15 cellular contexts compared by ENCODE assay signal in genomic region chr1:74858136-74858535, GRCh38.
DNase-seq lines count a peak whose midpoint lies in the region; ATAC-seq and TF ChIP-seq lines count a peak whose summit lies in the region.
"Had no signal": no experiment of that assay in that cellular context is flagged by ENCODE, and none has a peak within 500 bp of the region (broad histone marks: within the 10 kb centered on the region; RNA-seq: fewer than 3 reads in every experiment).

No MANE protein-coding gene starts in this region.

- DNase-seq in OCI-M1 (lab: John Stamatoyannopoulos, UW), result peak; percentile 36
- no peak for DNase-seq in AG08395 (ENCODE audit: low spot score)
- no peak for DNase-seq in hypothalamus (lab: John Stamatoyannopoulos, UW)
- DNase-seq in CD4-positive, alpha-beta T cell, result no peak
- DNase-seq in activated CD4-positive, alpha-beta memory T cell treated with anti-CD3 and anti-CD28 coated beads, Interleukin-2, amount 10 ng/mL, durations not matched to agents 7 days and 5 days, result no peak
- DNase-seq: BE2C, hippocampal formation, mammary epithelial cell, NCI-H1436 treated with DMSO at 0.1 percent for 48 hours, SK-N-SH had no signal

- no peak for TF ChIP-seq CTCF in CD4-positive, alpha-beta T cell (IDR thresholded peaks at IDR 0.05)

- ATAC-seq in GM18508 (IDR thresholded peaks at IDR 0.05; ENCODE audit: insufficient read depth, unreplicated experiment) (peak; percentile 84), GM21390 (IDR thresholded peaks at IDR 0.05; ENCODE audit: unreplicated experiment) (peak; percentile 79), HG02981 (IDR thresholded peaks at IDR 0.05; ENCODE audit: unreplicated experiment) (peak; percentile 66)
- no peak for ATAC-seq in CD4-positive, alpha-beta T cell (ENCODE audit: poor library complexity)
- ATAC-seq: activated CD4-positive, CD25-positive, alpha-beta regulatory T cell treated with anti-CD3 and anti-CD28 coated beads, Interleukin-2, amount 50 U/mL, for 24 hours had no signal

- CTCF ChIA-PET in CD4-positive, alpha-beta T cell (lab: Charles Lee), result no interaction called here
- CTCF ChIA-PET in activated CD4-positive, alpha-beta memory T cell treated with anti-CD3 and anti-CD28 coated beads, Interleukin-2, amount 10 ng/mL, durations not matched to agents 7 days and 5 days (lab: Charles Lee), result no interaction called here

- no peaks in the 10 kb centered on the region for H3K27me3 ChIP-seq in CD4-positive, alpha-beta T cell (ENCODE audit: control insufficient read depth, insufficient read depth, low read length)
- H3K27me3 ChIP-seq: BE2C, breast epithelium had no signal

- H3K36me3 Mint-ChIP-seq in CD4-positive, alpha-beta T cell (ENCODE audit: low read depth), result no peaks in the 10 kb centered on the region
- no peaks in the 10 kb centered on the region for H3K36me3 Mint-ChIP-seq in activated CD4-positive, alpha-beta memory T cell treated with anti-CD3 and anti-CD28 coated beads, Interleukin-2, amount 10 ng/mL, durations not matched to agents 7 days and 5 days (ENCODE audit: low read depth)

- H3K27ac ChIP-seq in CD4-positive, alpha-beta T cell (ENCODE audit: low read depth, low read length), result no peak overlapping the region
- H3K27ac ChIP-seq: breast epithelium had no signal

- H3K27me3 Mint-ChIP-seq in CD4-positive, alpha-beta T cell, result no peaks in the 10 kb centered on the region
- H3K27me3 Mint-ChIP-seq in activated CD4-positive, alpha-beta memory T cell treated with anti-CD3 and anti-CD28 coated beads, Interleukin-2, amount 10 ng/mL, durations not matched to agents 7 days and 5 days, result no peaks in the 10 kb centered on the region

- no peak overlapping the region for H3K27ac Mint-ChIP-seq in CD4-positive, alpha-beta T cell
- H3K27ac Mint-ChIP-seq in activated CD4-positive, alpha-beta memory T cell treated with anti-CD3 and anti-CD28 coated beads, Interleukin-2, amount 10 ng/mL, durations not matched to agents 7 days and 5 days, result no peak overlapping the region

- intact Hi-C loops in CD4-positive, alpha-beta T cell (cut with DNase I, micrococcal nuclease), result no loop called here

- H3K4me1 Mint-ChIP-seq in CD4-positive, alpha-beta T cell (ENCODE audit: low read depth), result no peaks in the 10 kb centered on the region
- no peaks in the 10 kb centered on the region for H3K4me1 Mint-ChIP-seq in activated CD4-positive, alpha-beta memory T cell treated with anti-CD3 and anti-CD28 coated beads, Interleukin-2, amount 10 ng/mL, durations not matched to agents 7 days and 5 days

- H3K9me3 ChIP-seq in CD4-positive, alpha-beta T cell (ENCODE audit: control insufficient read depth, low read length), result no peaks in the 10 kb centered on the region
- H3K9me3 ChIP-seq: BE2C, SK-N-SH had no signal

- POLR2A ChIA-PET in CD4-positive, alpha-beta T cell (lab: Charles Lee), result no interaction called here
- POLR2A ChIA-PET in activated CD4-positive, alpha-beta memory T cell treated with anti-CD3 and anti-CD28 coated beads, Interleukin-2, amount 10 ng/mL, durations not matched to agents 7 days and 5 days (lab: Charles Lee), result no interaction called here

- H3K9me3 Mint-ChIP-seq in CD4-positive, alpha-beta T cell, result peaks cover 6% of the 10 kb centered on the region
- no peaks in the 10 kb centered on the region for H3K9me3 Mint-ChIP-seq in activated CD4-positive, alpha-beta memory T cell treated with anti-CD3 and anti-CD28 coated beads, Interleukin-2, amount 10 ng/mL, durations not matched to agents 7 days and 5 days

- H3K4me3 Mint-ChIP-seq in CD4-positive, alpha-beta T cell, result no peak overlapping the region
- H3K4me3 Mint-ChIP-seq in activated CD4-positive, alpha-beta memory T cell treated with anti-CD3 and anti-CD28 coated beads, Interleukin-2, amount 10 ng/mL, durations not matched to agents 7 days and 5 days, result no peak overlapping the region
